In genomic region chr1:31583995-31584868, GRCh38 we compare ENCODE assay signal across 9 cellular contexts. TPM values are rescaled to one million over a fixed set of nuclear protein-coding genes. Genes with fewer than 3 reads are reported as not detected.
A peak's percentile ranks its signal among the peaks of the same experiment; 100 is the strongest.
DNase-seq lines count a peak whose midpoint lies in the region; ATAC-seq, FAIRE-seq and TF ChIP-seq lines count a peak whose summit lies in the region.
"Had no signal": no experiment of that assay in that cellular context is flagged by ENCODE, and none has a peak within 500 bp of the region (broad histone marks: within the 10 kb centered on the region; RNA-seq: fewer than 3 reads in every experiment).

No MANE protein-coding gene starts in this region.

- in situ Hi-C loops in astrocyte of the spinal cord (cut with HindIII; ENCODE audit: low sequenced_read_pairs) = no loop called here

- TF ChIP-seq CTCF in LNCaP clone FGC (IDR thresholded peaks at IDR 0.05; ENCODE audit: control insufficient read depth, extremely low read depth, insufficient read depth) = no peak
- no peak for TF ChIP-seq CTCF in astrocyte of the spinal cord (IDR thresholded peaks at IDR 0.05; ENCODE audit: low read depth, low read length)
- TF ChIP-seq CTCF in kidney (IDR thresholded peaks at IDR 0.05; ENCODE audit: borderline replicate concordance, extremely low read depth, insufficient read depth) = no peak

- no peak for FAIRE-seq in kidney (lab: Jason Lieb, UNC)

- H3K9me3 ChIP-seq in kidney (ENCODE audit: control insufficient read depth in 1 of 2, low read length in 2 of 2) (no peaks in the 10 kb centered on the region), subcutaneous abdominal adipose tissue (ENCODE audit: control insufficient read depth in 5 of 5, low read length in 5 of 5) (no peaks in the 10 kb centered on the region)

- H3K4me3 ChIP-seq in LNCaP clone FGC (ENCODE audit: low read depth, low read length) (no peak overlapping the region), astrocyte of the spinal cord (ENCODE audit: low read depth, low read length) (no peak overlapping the region), kidney (ENCODE audit: low read length in 2 of 2) (peak overlapping the region in 1 of 2 donors; percentile 4), subcutaneous abdominal adipose tissue (ENCODE audit: low read depth in 1 of 5, low read length in 5 of 5) (peak overlapping the region in 3 of 5 donors; percentile 22 to 40 (median 29))

- H3K4me1 ChIP-seq in kidney (ENCODE audit: control insufficient read depth in 1 of 2, insufficient read depth in 1 of 2, low read depth in 1 of 2, low read length in 2 of 2) = peaks cover 63 to 66% of the 10 kb centered on the region in 2 donors
- H3K4me1 ChIP-seq in subcutaneous abdominal adipose tissue (ENCODE audit: control insufficient read depth in 5 of 5, insufficient read depth in 5 of 5, low read length in 5 of 5) = peaks cover 28 to 100% (median 93%) of the 10 kb centered on the region in 5 donors

- peak; percentile 64 for DNase-seq in LNCaP clone FGC (ENCODE audit: low read depth)
- DNase-seq in astrocyte of the spinal cord (ENCODE audit: low read depth, low spot score) = peak; percentile 57
- peak; percentile 98 for DNase-seq in kidney
- DNase-seq in stimulated activated CD4-positive, alpha-beta T cell treated with anti-CD3 and anti-CD28 coated beads, Interleukin-4, amount 100 ng/mL, for 4 hours = no peak
- no peak for DNase-seq in effector CD8-positive, alpha-beta T cell (lab: John Stamatoyannopoulos, UW)
- no peak for DNase-seq in KG1 (lab: John Stamatoyannopoulos, UW)
- DNase-seq: stimulated activated naive CD8-positive, alpha-beta T cell treated with anti-CD3 and anti-CD28 coated beads, Interleukin-15, Interleukin-2, amounts not matched to agents 100 U/mL and 50 U/mL, for 24 hours had no signal

- no peaks in the 10 kb centered on the region for H3K27me3 ChIP-seq in subcutaneous abdominal adipose tissue (ENCODE audit: control insufficient read depth in 5 of 5, insufficient read depth in 4 of 5, low read length in 5 of 5)

- ATAC-seq in HG03457 (IDR thresholded peaks at IDR 0.05; ENCODE audit: unreplicated experiment) = no peak
- ATAC-seq: stimulated activated naive CD8-positive, alpha-beta T cell treated with anti-CD3 and anti-CD28 coated beads, Interleukin-15, Interleukin-2, amounts not matched to agents 100 U/mL and 50 U/mL, for 24 hours had no signal

- peaks cover 13 to 33% of the 10 kb centered on the region in 2 donors for H3K36me3 ChIP-seq in kidney (ENCODE audit: control insufficient read depth in 1 of 2, insufficient read depth in 2 of 2, low read length in 2 of 2)
- H3K36me3 ChIP-seq in subcutaneous abdominal adipose tissue (ENCODE audit: control insufficient read depth in 5 of 5, insufficient read depth in 5 of 5, low read length in 5 of 5) = peaks cover 0 to 30% (median 26%) of the 10 kb centered on the region in 5 donors

- intact Hi-C loops in kidney (cut with DNase I) = no loop called here

- peak overlapping the region in 1 of 2 donors; percentile 28 for H3K9ac ChIP-seq in kidney (ENCODE audit: low read length in 2 of 2)
- peak overlapping the region in 3 of 5 donors; percentile 10 to 66 (median 42) for H3K9ac ChIP-seq in subcutaneous abdominal adipose tissue (ENCODE audit: low read length in 5 of 5)

- H3K27ac ChIP-seq in kidney (ENCODE audit: low read depth in 2 of 2, low read length in 2 of 2) (peak overlapping the region; percentile 86 to 92), subcutaneous abdominal adipose tissue (ENCODE audit: low read depth, low read length) (peak overlapping the region; percentile 84)

RNA-seq across cellular contexts. Expression of gene TINAGL1, which starts 7.9 kb away (rescaled TPM):
- 246 TPM for total RNA-seq in kidney
- 171 TPM for polyA plus RNA-seq in kidney (ENCODE audit: insufficient read depth, low read depth, low replicate concordance)

RNA-seq across cellular contexts. Expression of gene HCRTR1, which starts 33.3 kb away (rescaled TPM):
- 0.35 TPM for total RNA-seq in kidney
- polyA plus RNA-seq in kidney (ENCODE audit: insufficient read depth, low read depth, low replicate concordance) = not detected

Comparison
In these comparisons a context has a peak if more than half of its experiments do, and no peak if none do; other contexts are left out.
1. DNase-seq: peak in LNCaP clone FGC (single experiment), astrocyte of the spinal cord (single experiment) and kidney (single experiment); none in stimulated activated CD4-positive, alpha-beta T cell treated with anti-CD3 and anti-CD28 coated beads, Interleukin-4, amount 100 ng/mL, for 4 hours (0 of 2), effector CD8-positive, alpha-beta T cell (single experiment) and KG1 (single experiment).
2. H3K4me3 ChIP-seq: peak in subcutaneous abdominal adipose tissue (3 of 5); none in LNCaP clone FGC (single experiment) and astrocyte of the spinal cord (single experiment).